ENCODE assay signal across 8 cellular contexts in the genomic region with DNA sequence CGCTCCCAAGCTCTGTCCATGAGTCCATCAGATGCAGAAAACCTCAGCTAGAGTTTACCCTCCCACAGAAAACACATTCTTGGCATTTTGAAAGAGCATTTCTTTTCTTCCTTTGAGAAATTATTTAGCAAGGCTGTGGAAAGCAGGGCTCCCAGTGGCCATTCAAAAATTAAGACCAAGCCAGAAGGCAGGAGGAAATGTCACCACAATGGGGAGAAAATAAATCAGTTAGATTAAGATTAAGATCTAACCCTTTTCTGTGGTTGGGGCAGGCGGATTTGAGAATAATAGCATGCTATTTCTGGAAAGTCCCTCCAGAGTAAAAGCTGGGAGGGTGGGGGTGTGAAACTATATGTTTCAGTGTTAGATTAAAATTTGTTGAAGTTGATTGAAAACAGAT. TPM values are rescaled to one million over a fixed set of nuclear protein-coding genes. Genes with fewer than 3 reads are reported as not detected.
DNase-seq lines count a peak whose midpoint lies in the region; ATAC-seq and TF ChIP-seq lines count a peak whose summit lies in the region.

No MANE protein-coding gene starts in this region.

- H3K4me1 Mint-ChIP-seq in mesothelial cell of epicardium = peaks cover 22% of the 10 kb centered on the region

- ATAC-seq in GM18870 (IDR thresholded peaks at IDR 0.05; ENCODE audit: unreplicated experiment) (peak; percentile 25), HG03521 (IDR thresholded peaks at IDR 0.05; ENCODE audit: unreplicated experiment) (peak; percentile 32), gastrocnemius medialis (no peak)

- no peak overlapping the region for H3K27ac Mint-ChIP-seq in mesothelial cell of epicardium

- no peaks in the 10 kb centered on the region for H3K9me3 ChIP-seq in ascending aorta
- H3K9me3 ChIP-seq in gastrocnemius medialis = no peaks in the 10 kb centered on the region

- H3K4me1 ChIP-seq in ascending aorta = peaks cover 15 to 80% of the 10 kb centered on the region in 2 donors
- H3K4me1 ChIP-seq in gastrocnemius medialis = peaks cover 87 to 94% of the 10 kb centered on the region in 2 donors

- DNase-seq in ascending aorta (ENCODE audit: low spot score in 2 of 2) = no peak
- DNase-seq in gastrocnemius medialis = no peak
- DNase-seq in pons (ENCODE audit: low spot score) = no peak
- DNase-seq in mesothelial cell of epicardium (ENCODE audit: low spot score in 2 of 2, unreplicated experiment in 2 of 2) = no peak
- DNase-seq in COLO668 (lab: John Stamatoyannopoulos, UW; ENCODE audit: unreplicated experiment) = no peak
- no peak for DNase-seq in NAMALWA (ENCODE audit: low spot score)

- in situ Hi-C loops in gastrocnemius medialis (cut with MboI; ENCODE audit: low sequenced_read_pairs in 4 of 4) = no loop called here

- intact Hi-C loops in ascending aorta (cut with DNase I) = no loop called here
- intact Hi-C loops in gastrocnemius medialis (cut with DNase I; ENCODE audit: low total_unique reads) = no loop called here

- H3K9me3 Mint-ChIP-seq in mesothelial cell of epicardium = peaks cover 3% of the 10 kb centered on the region

- TF ChIP-seq POLR2A in gastrocnemius medialis (IDR thresholded peaks at IDR 0.05) = no peak

- no peak for TF ChIP-seq CTCF in ascending aorta (IDR thresholded peaks at IDR 0.05)
- TF ChIP-seq CTCF in gastrocnemius medialis (IDR thresholded peaks at IDR 0.05 in 4 of 5, conservative IDR thresholded peaks at IDR 0.05 in 1 of 5) = no peak
- no peak for TF ChIP-seq CTCF in mesothelial cell of epicardium (IDR thresholded peaks at IDR 0.05; ENCODE audit: unreplicated experiment)

- no peaks in the 10 kb centered on the region for H3K36me3 Mint-ChIP-seq in mesothelial cell of epicardium

- H3K4me3 Mint-ChIP-seq in mesothelial cell of epicardium = no peak overlapping the region

- no peaks in the 10 kb centered on the region for H3K27me3 ChIP-seq in ascending aorta
- H3K27me3 ChIP-seq in gastrocnemius medialis = no peaks in the 10 kb centered on the region

- H3K27me3 Mint-ChIP-seq in mesothelial cell of epicardium (ENCODE audit: low read depth) = peaks cover 35% of the 10 kb centered on the region

- H3K27ac ChIP-seq in ascending aorta (peak overlapping the region; percentile 89 to 90), gastrocnemius medialis (peak overlapping the region; percentile 92 to 96 (median 94))

- H3K36me3 ChIP-seq in ascending aorta (no peaks in the 10 kb centered on the region), gastrocnemius medialis (no peaks in the 10 kb centered on the region)

- H3K4me3 ChIP-seq in ascending aorta (no peak overlapping the region), gastrocnemius medialis (no peak overlapping the region)

RNA-seq across cellular contexts. Expression of gene LRIG1, which starts 20.2 kb away (rescaled TPM):
- 62.3 TPM for total RNA-seq in ascending aorta
- total RNA-seq in gastrocnemius medialis = 100 to 1,000 TPM in 1 of 4 donors, 10 to 100 TPM in 3; 45.3 to 103 (median 58.6) TPM
- 5.5 to 7.4 TPM (median 6.4 TPM) in 3 replicates for total RNA-seq in mesothelial cell of epicardium

Comparison
In these comparisons a context has a peak if more than half of its experiments do, and no peak if none do; other contexts are left out.
1. ATAC-seq: peak in GM18870 (single experiment) and HG03521 (single experiment); none in gastrocnemius medialis (0 of 2).